8 cellular contexts compared by ENCODE assay signal in genomic region chr2:96509114-96509846, GRCh38. TPM values are rescaled to one million over a fixed set of nuclear protein-coding genes. Genes with fewer than 3 reads are reported as not detected.
DNase-seq lines count a peak whose midpoint lies in the region; ATAC-seq and TF ChIP-seq lines count a peak whose summit lies in the region.

No MANE protein-coding gene starts in this region.

- no peak overlapping the region for H3K18ac ChIP-seq in mesendoderm (ENCODE audit: low read length)

- no peak overlapping the region for H3K4me3 ChIP-seq in mesendoderm (ENCODE audit: low read length)

- TF ChIP-seq CTCF in AG09319 (IDR thresholded peaks at IDR 0.05; ENCODE audit: low read depth, low read length): peak; percentile 96
- peak; percentile 94 for TF ChIP-seq CTCF in activated CD8-positive, alpha-beta T cell treated with anti-CD3 and anti-CD28 coated beads for 36 hours (IDR thresholded peaks at IDR 0.05)
- peak; percentile 93 for TF ChIP-seq CTCF in endothelial cell (IDR thresholded peaks at IDR 0.05; ENCODE audit: unreplicated experiment)

- no peak overlapping the region for H3K23ac ChIP-seq in mesendoderm (ENCODE audit: low read length)

- H4K5ac ChIP-seq in mesendoderm (ENCODE audit: low read length): no peak overlapping the region

- H2BK5ac ChIP-seq in mesendoderm (ENCODE audit: low read length): no peak overlapping the region

- H3K27me3 ChIP-seq in mesendoderm (ENCODE audit: insufficient read depth, low read length, poor library complexity): no peaks in the 10 kb centered on the region

- no peaks in the 10 kb centered on the region for H3K79me2 ChIP-seq in mesendoderm (ENCODE audit: control insufficient read depth, insufficient read depth, low read length)

- CTCF ChIA-PET in activated CD8-positive, alpha-beta T cell treated with anti-CD3 and anti-CD28 coated beads for 36 hours (lab: Charles Lee): interaction anchor here (0.6 to 11.2 kb wide), 38 partner anchors 12 to 392 kb away, joined by 3 to 133 read pairs (median 4); partner anchors contain the start of gene ITPRIPL1

- no peaks in the 10 kb centered on the region for H3K9me3 Mint-ChIP-seq in activated CD8-positive, alpha-beta T cell treated with anti-CD3 and anti-CD28 coated beads for 36 hours
- H3K9me3 Mint-ChIP-seq in endothelial cell (ENCODE audit: unreplicated experiment): no peaks in the 10 kb centered on the region

- no peak overlapping the region for H2BK15ac ChIP-seq in mesendoderm (replicated peaks; ENCODE audit: low read depth)

- DNase-seq in AG09319 (ENCODE audit: extremely low read depth, low read depth): peak; percentile 58
- peak; percentile 70 for DNase-seq in NCI-H526 treated with DMSO at 0.1 percent for 48 hours (lab: John Stamatoyannopoulos, UW)
- peak; percentile 80 for DNase-seq in activated CD8-positive, alpha-beta T cell treated with anti-CD3 and anti-CD28 coated beads for 36 hours
- DNase-seq in endothelial cell (ENCODE audit: low spot score): peak; percentile 95
- peak; percentile 91 for DNase-seq in mesendoderm
- peak; percentile 52 for DNase-seq in stimulated activated CD8-positive, alpha-beta memory T cell treated with anti-CD3 and anti-CD28 coated beads, Interleukin-4, amount 100 ng/mL, for 24 hours (ENCODE audit: low read depth)

- ATAC-seq in GM18867 (IDR thresholded peaks at IDR 0.05; ENCODE audit: unreplicated experiment) (peak; percentile 65), HG03378 (IDR thresholded peaks at IDR 0.05; ENCODE audit: unreplicated experiment) (peak; percentile 64)
- peak; percentile 57 for ATAC-seq in activated CD8-positive, alpha-beta T cell treated with anti-CD3 and anti-CD28 coated beads for 36 hours

- H3K27ac Mint-ChIP-seq in activated CD8-positive, alpha-beta T cell treated with anti-CD3 and anti-CD28 coated beads for 36 hours: no peak overlapping the region
- no peak overlapping the region for H3K27ac Mint-ChIP-seq in endothelial cell (ENCODE audit: unreplicated experiment)

- H3K4me1 Mint-ChIP-seq in activated CD8-positive, alpha-beta T cell treated with anti-CD3 and anti-CD28 coated beads for 36 hours (ENCODE audit: low read depth): peaks cover 9% of the 10 kb centered on the region
- H3K4me1 Mint-ChIP-seq in endothelial cell (ENCODE audit: unreplicated experiment): peaks cover 4% of the 10 kb centered on the region

- H2BK120ac ChIP-seq in mesendoderm (ENCODE audit: low read depth, low read length): no peak overlapping the region

- H3K4me3 Mint-ChIP-seq in activated CD8-positive, alpha-beta T cell treated with anti-CD3 and anti-CD28 coated beads for 36 hours: no peak overlapping the region
- no peak overlapping the region for H3K4me3 Mint-ChIP-seq in endothelial cell (ENCODE audit: unreplicated experiment)

- POLR2A ChIA-PET in activated CD8-positive, alpha-beta T cell treated with anti-CD3 and anti-CD28 coated beads for 36 hours (lab: Charles Lee): interaction anchor here (0.6 to 1.3 kb wide), 8 partner anchors 10 to 487 kb away, joined by 3 read pairs; no protein-coding TSS in a partner anchor

- no peak overlapping the region for H3K4ac ChIP-seq in mesendoderm (ENCODE audit: low read depth, low read length)

- H3K27me3 Mint-ChIP-seq in activated CD8-positive, alpha-beta T cell treated with anti-CD3 and anti-CD28 coated beads for 36 hours: peaks cover 16% of the 10 kb centered on the region
- H3K27me3 Mint-ChIP-seq in endothelial cell (ENCODE audit: unreplicated experiment): peaks cover 17% of the 10 kb centered on the region

- no peaks in the 10 kb centered on the region for H3K4me1 ChIP-seq in mesendoderm (ENCODE audit: control insufficient read depth, low read depth, low read length)

- H2AK5ac ChIP-seq in mesendoderm (ENCODE audit: low read length): no peak overlapping the region

- no peak overlapping the region for H4K8ac ChIP-seq in mesendoderm (ENCODE audit: low read depth, low read length)

- peak overlapping the region; percentile 12 for H3K56ac ChIP-seq in mesendoderm (ENCODE audit: low read length)

- H3K4me2 ChIP-seq in mesendoderm (ENCODE audit: low read length): no peak overlapping the region

- no peaks in the 10 kb centered on the region for H3K79me1 ChIP-seq in mesendoderm (ENCODE audit: low read length)

- intact Hi-C loops in activated CD8-positive, alpha-beta T cell treated with anti-CD3 and anti-CD28 coated beads for 36 hours (cut with micrococcal nuclease): loop anchor here (5.0 kb wide), 2 partner anchors 37 to 102 kb away; no protein-coding TSS in a partner anchor

- H3K9ac ChIP-seq in mesendoderm (ENCODE audit: low read length): peak overlapping the region; percentile 27

- H3K36me3 Mint-ChIP-seq in activated CD8-positive, alpha-beta T cell treated with anti-CD3 and anti-CD28 coated beads for 36 hours (ENCODE audit: low read depth): no peaks in the 10 kb centered on the region
- peaks cover 3% of the 10 kb centered on the region for H3K36me3 Mint-ChIP-seq in endothelial cell (ENCODE audit: low read depth, unreplicated experiment)

- no peaks in the 10 kb centered on the region for H3K36me3 ChIP-seq in mesendoderm (ENCODE audit: control insufficient read depth, insufficient read depth, low read length)

- WGBS in mesendoderm (ENCODE audit: extremely low coverage, insufficient coverage, low lambda C conversion rate): no CpG with 5 or more reads among the region's 32 CpGs

- H3K27ac ChIP-seq in mesendoderm (ENCODE audit: low read depth, low read length): no peak overlapping the region

RNA-seq across cellular contexts. Expression of gene NEURL3, which starts 4.1 kb away (rescaled TPM):
- total RNA-seq in activated CD8-positive, alpha-beta T cell treated with anti-CD3 and anti-CD28 coated beads for 36 hours: under 1 TPM in 1 of 2 experiments, not detected in 1; 0.25 TPM
- not detected for total RNA-seq in endothelial cell (ENCODE audit: unreplicated experiment)
- polyA plus RNA-seq in mesendoderm (2013, experiment 1 of 2): not detected
- polyA plus RNA-seq in mesendoderm (2013, experiment 2 of 2): 0.03 TPM

RNA-seq across cellular contexts. Expression of gene ARID5A, which starts 27.3 kb away (rescaled TPM):
- 10 to 100 TPM; 61.5 to 64.3 TPM for total RNA-seq in activated CD8-positive, alpha-beta T cell treated with anti-CD3 and anti-CD28 coated beads for 36 hours
- 16.4 TPM for total RNA-seq in endothelial cell (ENCODE audit: unreplicated experiment)
- polyA plus RNA-seq in mesendoderm (2013, experiment 1 of 2): 5.5 TPM
- polyA plus RNA-seq in mesendoderm (2013, experiment 2 of 2): 5.2 TPM
